ENCODE assay signal across 28 cellular contexts in the genomic region with DNA sequence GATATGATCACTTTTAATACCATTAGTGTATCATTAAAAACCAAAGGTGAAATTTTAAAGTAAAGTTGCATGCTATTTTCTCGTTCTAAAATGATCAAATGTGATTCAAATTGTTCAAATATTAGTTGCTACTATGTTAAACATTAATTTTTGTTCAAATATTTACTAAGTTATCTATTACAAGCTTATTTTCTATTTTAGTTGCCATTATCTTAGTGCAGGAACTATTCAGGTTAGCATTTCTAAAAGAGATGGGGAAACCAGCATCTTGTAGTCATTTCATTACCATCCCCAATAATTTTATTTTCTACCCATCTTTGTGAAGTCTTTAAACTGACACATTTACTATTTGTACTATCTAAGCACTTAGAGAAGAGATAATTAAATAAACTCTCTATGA.
"Had no signal": no experiment of that assay in that cellular context is flagged by ENCODE, and none has a peak within 500 bp of the region (broad histone marks: within the 10 kb centered on the region; RNA-seq: fewer than 3 reads in every experiment).

No MANE protein-coding gene starts in this region.

- H3K4me1 ChIP-seq: ascending aorta, breast epithelium, Peyer's patch, SJSA1 had no signal

- H3K27ac ChIP-seq: ascending aorta, breast epithelium, KMS-11, Peyer's patch, SJSA1 had no signal

- DNase-seq: activated CD4-positive, alpha-beta T cell treated with anti-CD3 and anti-CD28 coated beads for 36 hours; activated CD4-positive, alpha-beta T cell treated with anti-CD3 and anti-CD28 coated beads, Interleukin-2, amount 10 ng/mL, durations not matched to agents 7 days and 5 days; activated CD4-positive, alpha-beta T cell treated with anti-CD3 and anti-CD28 coated beads, Interleukin-2, amount 50 U/mL, for 48 hours; activated CD8-positive, alpha-beta T cell treated with anti-CD3 and anti-CD28 coated beads, Interleukin-2, amount 10 ng/mL, durations not matched to agents 7 days and 5 days; activated gamma-delta T cell; activated naive CD4-positive, alpha-beta T cell treated with Interleukin-2 at 50 U/mL for 16 hours; activated naive CD8-positive, alpha-beta T cell treated with anti-CD3 and anti-CD28 coated beads, Interleukin-2, amount 10 ng/mL, durations not matched to agents 7 days and 5 days; activated T-cell treated with anti-CD3 and anti-CD28 coated beads, Interleukin-2, amount 50 U/mL, for 24 hours; amygdala; MM.1S; NCI-H1092 treated with DMSO at 0.1 percent for 48 hours; NCI-H1417; NCI-H146; NCI-H187 treated with DMSO at 0.1 percent for 48 hours; NCI-H2081; NCI-H226; NCI-H446 treated with DMSO at 0.1 percent for 48 hours; NCI-H524 treated with DMSO at 0.1 percent for 48 hours; PC-3; Peyer's patch; RPMI8226; SHP77 treated with DMSO at 0.1 percent for 48 hours had no signal

- H3K9me3 ChIP-seq: ascending aorta, breast epithelium, Peyer's patch, SJSA1 had no signal

- H3K4me3 ChIP-seq: ascending aorta, breast epithelium, Peyer's patch, SJSA1 had no signal

- H3K9ac ChIP-seq: KMS-11 had no signal

- H3K36me3 ChIP-seq: ascending aorta, breast epithelium, Peyer's patch, SJSA1 had no signal

- H3K4me2 ChIP-seq: KMS-11 had no signal

- ATAC-seq: activated CD4-positive, alpha-beta T cell treated with anti-CD3 and anti-CD28 coated beads for 36 hours; activated CD4-positive, CD25-positive, alpha-beta regulatory T cell treated with anti-CD3 and anti-CD28 coated beads, Interleukin-2, amount 50 U/mL, for 24 hours; activated CD8-positive, alpha-beta T cell treated with anti-CD3 and anti-CD28 coated beads, Interleukin-2, amount 10 ng/mL, durations not matched to agents 7 days and 5 days; PC-3; WTC11 had no signal

- H3K27me3 ChIP-seq: ascending aorta, breast epithelium, Peyer's patch, SJSA1 had no signal
